ENCODE assay signal across 20 cellular contexts in the genomic region with DNA sequence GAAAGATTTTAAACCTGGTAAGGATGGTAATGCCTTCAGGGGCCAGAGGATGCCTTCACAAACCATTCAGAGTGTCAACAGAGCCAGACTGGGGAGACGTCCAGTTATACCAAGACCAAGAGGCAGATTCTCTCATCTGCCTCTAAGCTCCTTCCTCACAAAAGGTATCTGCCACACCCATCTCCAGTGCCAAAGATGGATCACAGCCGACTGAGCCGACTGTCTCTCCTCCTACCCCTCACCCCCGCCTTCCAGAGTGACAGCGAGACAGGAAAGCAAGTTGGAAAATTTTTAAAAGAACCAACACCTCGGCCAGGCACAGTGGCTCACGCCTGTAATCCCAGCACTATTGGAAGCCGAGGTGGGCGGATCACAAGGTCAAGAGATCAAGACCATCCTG.
DNase-seq lines count a peak whose midpoint lies in the region; ATAC-seq and TF ChIP-seq lines count a peak whose summit lies in the region.
"Had no signal": no experiment of that assay in that cellular context is flagged by ENCODE, and none has a peak within 500 bp of the region (broad histone marks: within the 10 kb centered on the region; RNA-seq: fewer than 3 reads in every experiment).

No MANE protein-coding gene starts in this region.

- WGBS in trophoblast cell (ENCODE audit: extremely low coverage, insufficient coverage, insufficient read length), result no CpG with 5 or more reads among the region's 9 CpGs

- TF ChIP-seq CTCF in glutamatergic neuron (IDR thresholded peaks at IDR 0.05; ENCODE audit: partially characterized antibody, unreplicated experiment), result no peak

- H3K27me3 ChIP-seq in trophoblast cell (ENCODE audit: insufficient read depth, low read length), result no peaks in the 10 kb centered on the region
- H3K27me3 ChIP-seq: ovary had no signal

- H4K8ac ChIP-seq in trophoblast cell (ENCODE audit: low read depth, low read length), result no peak overlapping the region

- H3K4me3 ChIP-seq in trophoblast cell (ENCODE audit: low read depth, low read length), result no peak overlapping the region
- H3K4me3 ChIP-seq: A549, mucosa of descending colon, ovary, SK-N-MC had no signal

- peaks cover 9% of the 10 kb centered on the region for H3K9me3 Mint-ChIP-seq in glutamatergic neuron (ENCODE audit: unreplicated experiment)
- H3K9me3 Mint-ChIP-seq: activated naive CD4-positive, alpha-beta T cell treated with anti-CD3 and anti-CD28 coated beads for 36 hours had no signal

- peak overlapping the region; percentile 22 for H2BK5ac ChIP-seq in trophoblast cell (ENCODE audit: low read depth, low read length, poor library complexity)

- H4K91ac ChIP-seq in trophoblast cell (ENCODE audit: low read depth, low read length), result peak overlapping the region; percentile 76

- intact Hi-C loops in Right ventricle myocardium inferior (cut with DNase I), result no loop called here

- H3K36me3 ChIP-seq in trophoblast cell (ENCODE audit: control insufficient read depth in 1 of 2, insufficient read depth in 2 of 2, low read length in 2 of 2), result peaks cover 0 to 4% of the 10 kb centered on the region in 2 experiments
- H3K36me3 ChIP-seq: ovary had no signal

- ATAC-seq in HG03025 (IDR thresholded peaks at IDR 0.05; ENCODE audit: low FRiP score, unreplicated experiment) (no peak), GM21723 (IDR thresholded peaks at IDR 0.05; ENCODE audit: unreplicated experiment) (no peak), Right ventricle myocardium inferior (no peak)

- no peak overlapping the region for H3K4me2 ChIP-seq in trophoblast cell (ENCODE audit: low read length)
- H3K4me2 ChIP-seq: A549 had no signal

- H3K36me3 Mint-ChIP-seq in glutamatergic neuron (ENCODE audit: unreplicated experiment), result no peaks in the 10 kb centered on the region

- no peaks in the 10 kb centered on the region for H3K79me2 ChIP-seq in trophoblast cell (ENCODE audit: control insufficient read depth, insufficient read depth, low read length, poor library complexity)

- peak; percentile 24 for DNase-seq in activated CD8-positive, alpha-beta memory T cell treated with anti-CD3 and anti-CD28 coated beads for 24 hours
- DNase-seq in activated CD8-positive, alpha-beta memory T cell treated with anti-CD3 and anti-CD28 coated beads, Interleukin-2, amount 50 U/mL, for 4 hours, result no peak
- DNase-seq in glutamatergic neuron (no peak), trophoblast cell (no peak), NCI-H2029 treated with DMSO at 0.1 percent for 48 hours (lab: John Stamatoyannopoulos, UW) (no peak), Right ventricle myocardium inferior (ENCODE audit: missing footprints) (no peak)
- DNase-seq: activated naive CD4-positive, alpha-beta T cell treated with anti-CD3 and anti-CD28 coated beads for 36 hours; aorta; left cardiac atrium; mucosa of descending colon; NCI-H1092 treated with DMSO at 0.1 percent for 48 hours; NCI-H2107; NCI-H526 treated with DMSO at 0.1 percent for 48 hours; ovary; stimulated activated CD4-positive, alpha-beta T cell treated with anti-CD3 and anti-CD28 coated beads, Interleukin-4, amount 100 ng/mL, for 1 hour had no signal

- no peak overlapping the region for H2AFZ ChIP-seq in trophoblast cell (ENCODE audit: insufficient read depth, low read length, poor library complexity)

- H4K12ac ChIP-seq in trophoblast cell (ENCODE audit: low read depth, low read length), result no peak overlapping the region

- peak overlapping the region; percentile 60 for H2AK5ac ChIP-seq in trophoblast cell (ENCODE audit: low read length)

- H2BK120ac ChIP-seq in trophoblast cell (ENCODE audit: insufficient read depth, low read length, poor library complexity), result peak overlapping the region; percentile 40

- no peak overlapping the region for H3K4ac ChIP-seq in trophoblast cell (ENCODE audit: low read depth, low read length)

- H3K4me1 Mint-ChIP-seq in glutamatergic neuron (ENCODE audit: low read depth, unreplicated experiment), result peaks cover 23% of the 10 kb centered on the region

- H3K27ac Mint-ChIP-seq in glutamatergic neuron (ENCODE audit: unreplicated experiment), result peak overlapping the region; percentile 78
- H3K27ac Mint-ChIP-seq: activated naive CD4-positive, alpha-beta T cell treated with anti-CD3 and anti-CD28 coated beads for 36 hours had no signal

- H3K27me3 Mint-ChIP-seq in glutamatergic neuron (ENCODE audit: unreplicated experiment), result peaks cover 6% of the 10 kb centered on the region

- H3K14ac ChIP-seq in trophoblast cell (ENCODE audit: low read length), result peak overlapping the region; percentile 22

- peaks cover 4% of the 10 kb centered on the region for H3K9me3 ChIP-seq in trophoblast cell (ENCODE audit: insufficient read depth, low read depth, low read length)
- H3K9me3 ChIP-seq: A549, mucosa of descending colon, ovary had no signal

- H2BK12ac ChIP-seq in trophoblast cell (ENCODE audit: low read length), result peak overlapping the region; percentile 68

- H3K27ac ChIP-seq in trophoblast cell (ENCODE audit: low read depth, low read length), result peak overlapping the region; percentile 91
- H3K27ac ChIP-seq: C4-2B, SK-N-MC had no signal

- peak overlapping the region; percentile 83 for H3K18ac ChIP-seq in trophoblast cell (ENCODE audit: low read length)

- peaks cover 27 to 34% of the 10 kb centered on the region in 2 experiments for H3K4me1 ChIP-seq in trophoblast cell (ENCODE audit: control insufficient read depth in 1 of 2, insufficient read depth in 2 of 2, low read length in 2 of 2)

- H3K23ac ChIP-seq in trophoblast cell (ENCODE audit: low read length), result no peak overlapping the region

- peaks cover 22% of the 10 kb centered on the region for H3K79me1 ChIP-seq in trophoblast cell (ENCODE audit: low read length)

- peak overlapping the region; percentile 55 for H3K4me3 Mint-ChIP-seq in glutamatergic neuron (ENCODE audit: unreplicated experiment)
- H3K4me3 Mint-ChIP-seq: activated naive CD4-positive, alpha-beta T cell treated with anti-CD3 and anti-CD28 coated beads for 36 hours had no signal

- H3K9ac ChIP-seq in trophoblast cell (ENCODE audit: low read length), result no peak overlapping the region
